ENCODE assay signal across 12 cellular contexts in the genomic region with DNA sequence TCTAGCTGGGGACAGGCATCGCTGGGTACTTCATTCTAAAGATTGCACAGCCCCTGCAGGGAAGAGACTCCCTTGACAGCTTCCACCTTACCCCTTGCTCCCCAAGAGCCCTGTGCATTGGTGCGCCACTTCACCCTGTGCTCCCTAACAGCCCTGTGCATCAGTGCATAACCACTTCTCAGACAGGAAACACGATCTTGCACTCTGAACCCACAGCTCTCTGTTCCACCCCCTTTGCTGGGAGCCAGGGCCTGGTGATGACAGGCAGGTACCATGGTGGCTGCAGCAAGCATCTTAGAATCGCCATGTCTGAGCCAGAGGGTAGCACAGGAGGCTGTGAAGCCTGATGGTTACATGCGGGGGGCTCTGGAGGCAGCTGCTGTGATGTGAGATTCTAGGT. TPM values are rescaled to one million over a fixed set of nuclear protein-coding genes. Genes with fewer than 3 reads are reported as not detected.
DNase-seq lines count a peak whose midpoint lies in the region; ATAC-seq and TF ChIP-seq lines count a peak whose summit lies in the region.
"Had no signal": no experiment of that assay in that cellular context is flagged by ENCODE, and none has a peak within 500 bp of the region (broad histone marks: within the 10 kb centered on the region; RNA-seq: fewer than 3 reads in every experiment).

No MANE protein-coding gene starts in this region.

- H3K9me2 ChIP-seq in DOHH2 (replicated peaks; ENCODE audit: control insufficient read depth, low read length) = no peaks in the 10 kb centered on the region

- peaks cover 60% of the 10 kb centered on the region for H3K4me1 ChIP-seq in DOHH2 (ENCODE audit: control insufficient read depth, low read length)

- TF ChIP-seq CTCF in DOHH2 (IDR thresholded peaks at IDR 0.05; ENCODE audit: low read depth, low read length, poor library complexity, severe bottlenecking) = no peak

- no peaks in the 10 kb centered on the region for H3K36me3 Mint-ChIP-seq in activated T-cell treated with anti-CD3 and anti-CD28 coated beads, Interleukin-2, amount 50 U/mL, for 4 hours (ENCODE audit: insufficient read depth)

- no peaks in the 10 kb centered on the region for H3K9me3 Mint-ChIP-seq in activated T-cell treated with anti-CD3 and anti-CD28 coated beads, Interleukin-2, amount 50 U/mL, for 4 hours

- no peaks in the 10 kb centered on the region for H3K4me1 Mint-ChIP-seq in activated T-cell treated with anti-CD3 and anti-CD28 coated beads, Interleukin-2, amount 50 U/mL, for 4 hours (ENCODE audit: low read depth)

- no peak overlapping the region for H3K4me3 Mint-ChIP-seq in activated T-cell treated with anti-CD3 and anti-CD28 coated beads, Interleukin-2, amount 50 U/mL, for 4 hours

- peaks cover 82% of the 10 kb centered on the region for H3K27me3 ChIP-seq in DOHH2 (ENCODE audit: control insufficient read depth, low read length)

- H3K4me3 ChIP-seq in DOHH2 (ENCODE audit: low read length) = no peak overlapping the region
- H3K4me3 ChIP-seq: body of pancreas, heart right ventricle had no signal

- TF ChIP-seq POLR2A in Raji (IDR thresholded peaks at IDR 0.05; ENCODE audit: insufficient read depth, low read depth, low read length) = peak; percentile 41

- H3K27ac ChIP-seq in DOHH2 (ENCODE audit: low read depth, low read length) = no peak overlapping the region
- H3K27ac ChIP-seq: body of pancreas, heart right ventricle had no signal

- H4K20me1 ChIP-seq in DOHH2 (ENCODE audit: control insufficient read depth, insufficient read depth, low read depth, low read length) = peaks cover 7% of the 10 kb centered on the region; the same call in 1 of the 2 replicates

- no peaks in the 10 kb centered on the region for H3K9me3 ChIP-seq in DOHH2 (ENCODE audit: control insufficient read depth, insufficient read depth, low read length)
- H3K9me3 ChIP-seq: body of pancreas, heart right ventricle had no signal

- no peaks in the 10 kb centered on the region for H3K79me2 ChIP-seq in DOHH2 (ENCODE audit: control insufficient read depth, low read length)

- ATAC-seq in GM19395 (IDR thresholded peaks at IDR 0.05; ENCODE audit: unreplicated experiment) (peak; percentile 83), HG03103 (IDR thresholded peaks at IDR 0.05; ENCODE audit: low read depth, unreplicated experiment) (peak; percentile 80), GM19324 (IDR thresholded peaks at IDR 0.05; ENCODE audit: low FRiP score, unreplicated experiment) (no peak)
- ATAC-seq in activated T-cell treated with anti-CD3 and anti-CD28 coated beads, Interleukin-2, amount 50 U/mL, for 4 hours = no peak
- ATAC-seq: body of pancreas, heart right ventricle had no signal

- no peaks in the 10 kb centered on the region for H3K36me3 ChIP-seq in DOHH2 (ENCODE audit: control insufficient read depth, low read length)
- H3K36me3 ChIP-seq: heart right ventricle had no signal

- H3K4me2 ChIP-seq in DOHH2 (ENCODE audit: low read length) = peak overlapping the region; percentile 48

- H3F3A ChIP-seq in DOHH2 (ENCODE audit: control insufficient read depth, insufficient read depth) = peaks cover 13% of the 10 kb centered on the region

- H3K27me3 Mint-ChIP-seq in activated T-cell treated with anti-CD3 and anti-CD28 coated beads, Interleukin-2, amount 50 U/mL, for 4 hours (ENCODE audit: low read depth) = peaks cover 17% of the 10 kb centered on the region

- DNase-seq in activated CD4-positive, alpha-beta T cell treated with anti-CD3 and anti-CD28 coated beads for 48 hours = no peak
- DNase-seq in activated T-cell treated with anti-CD3 and anti-CD28 coated beads, Interleukin-2, amount 50 U/mL, for 4 hours = no peak
- DNase-seq in stimulated activated CD4-positive, alpha-beta T cell treated with anti-CD3 and anti-CD28 coated beads, Interleukin-4, amount 100 ng/mL, for 1 hour = no peak
- DNase-seq: activated CD4-positive, CD25-positive, alpha-beta regulatory T cell treated with anti-CD3 and anti-CD28 coated beads, Interleukin-2, amount 50 U/mL, for 72 hours; body of pancreas; heart right ventricle; NCI-H1417 treated with DMSO at 0.1 percent for 48 hours had no signal

RNA-seq across cellular contexts. Expression of a gene that starts 5.0 kb away (rescaled TPM):
- under 1 TPM; 0.33 to 0.38 (median 0.34) TPM for total RNA-seq in activated T-cell treated with anti-CD3 and anti-CD28 coated beads, Interleukin-2, amount 50 U/mL, for 4 hours

Comparison
In these comparisons a context has a peak if more than half of its experiments do, and no peak if none do; other contexts are left out.
1. ATAC-seq: peak in GM19395 (single experiment) and HG03103 (single experiment); none in activated T-cell treated with anti-CD3 and anti-CD28 coated beads, Interleukin-2, amount 50 U/mL, for 4 hours (0 of 2) and GM19324 (single experiment).